Comparison of ENCODE assay signal across 1 cellular context in genomic region chr5:90890183-90890582, GRCh38.
A peak's percentile ranks its signal among the peaks of the same experiment; 100 is the strongest.
TF ChIP-seq lines count a peak whose summit lies in the region.

No MANE protein-coding gene starts in this region.

TF ChIP-seq in HepG2, 621 proteins besides CTCF, POLR2A, EP300 and RAD21 (continued from another document):
- 0 out of 2 replicates have a peak, but pooled peaks have one; percentile 15 for TF ChIP-seq ARID5B (CRISPR knock-in tag; IDR thresholded peaks at IDR 0.05)
- TF ChIP-seq BHLHE40 (IDR thresholded peaks at IDR 0.05; ENCODE audit: low read length), result no peak
- TF ChIP-seq HOXA3 (CRISPR knock-in tag; IDR thresholded peaks at IDR 0.05), result no peak
- TF ChIP-seq SAP130 (CRISPR knock-in tag; IDR thresholded peaks at IDR 0.05; ENCODE audit: low read depth), result 0 out of 2 replicates have a peak, but pooled peaks have one; percentile 18
- TF ChIP-seq HNRNPL (IDR thresholded peaks at IDR 0.05; ENCODE audit: low read depth, low read length), result no peak
